ENCODE assay signal across 1 cellular context in genomic region chr2:190379249-190379964, GRCh38.
TF ChIP-seq lines count a peak whose summit lies in the region.

No MANE protein-coding gene starts in this region.

TF ChIP-seq in K562, 482 proteins besides CTCF, POLR2A, EP300 and RAD21 (continued from another document and continues in another):
- TF ChIP-seq ZNF592 (IDR thresholded peaks at IDR 0.05) (no peak), PBX2 (CRISPR knock-in tag; IDR thresholded peaks at IDR 0.05; ENCODE audit: low read depth) (no peak), PBX2 (tag; conservative IDR thresholded peaks at IDR 0.05; ENCODE audit: low read depth) (peak; percentile 63; the same call in 1 of the 2 replicates), CREB3L1 (IDR thresholded peaks at IDR 0.05; ENCODE audit: borderline replicate concordance, low read depth) (no peak), HOXB6 (CRISPR knock-in tag; IDR thresholded peaks at IDR 0.05; ENCODE audit: borderline replicate concordance) (no peak), ZNF165 (CRISPR knock-in tag; IDR thresholded peaks at IDR 0.05; ENCODE audit: borderline replicate concordance) (no peak), NFIC (IDR thresholded peaks at IDR 0.05) (peak; percentile 15; the same call in 1 of the 2 replicates), TEAD4 (IDR thresholded peaks at IDR 0.05; ENCODE audit: low read length) (peak; percentile 80), TEAD4 (CRISPR knock-in tag; IDR thresholded peaks at IDR 0.05; ENCODE audit: borderline replicate concordance) (no peak), JUND (IDR thresholded peaks at IDR 0.05; ENCODE audit: borderline replicate concordance, low read depth, low read length) (0 out of 2 replicates have a peak, but pooled peaks have one; percentile 37), JUND (tag; IDR thresholded peaks at IDR 0.05; ENCODE audit: borderline replicate concordance, low read depth, low read length) (peak; percentile 42; the same call in 1 of the 3 replicates), DPF2 (IDR thresholded peaks at IDR 0.05) (0 out of 2 replicates have a peak, but pooled peaks have one; percentile 48), IFI16 (CRISPR knock-in tag; IDR thresholded peaks at IDR 0.05) (no peak), POLR3A (IDR thresholded peaks at IDR 0.05; ENCODE audit: borderline replicate concordance, extremely low read depth, insufficient read depth, insufficient read length) (no peak), FOSL1 (tag; conservative IDR thresholded peaks at IDR 0.05) (peak; percentile 37; the same call in 1 of the 2 replicates), HDAC1 (IDR thresholded peaks at IDR 0.05) (no peak), TAF7 (tag; IDR thresholded peaks at IDR 0.05) (no peak), RCOR1 (IDR thresholded peaks at IDR 0.05; ENCODE audit: borderline replicate concordance in 1 of 2, low read depth in 2 of 2, low read length in 2 of 2) (peak in 1 of 2 experiments; percentile 77; a peak in 1 of 4 replicates), ZSCAN29 (IDR thresholded peaks at IDR 0.05) (0 out of 2 replicates have a peak, but pooled peaks have one; percentile 32), KAT2B (IDR thresholded peaks at IDR 0.05; ENCODE audit: low read depth, low read length) (no peak), ZSCAN32 (CRISPR knock-in tag; IDR thresholded peaks at IDR 0.05) (no peak), ZBTB9 (CRISPR knock-in tag; IDR thresholded peaks at IDR 0.05) (no peak), ZNF311 (CRISPR knock-in tag; IDR thresholded peaks at IDR 0.05) (no peak), ETS1 (conservative IDR thresholded peaks at IDR 0.05; ENCODE audit: control insufficient read depth, low read depth, low read length) (no peak), SNIP1 (IDR thresholded peaks at IDR 0.05; ENCODE audit: low read depth) (no peak), KLF13 (tag; IDR thresholded peaks at IDR 0.05; ENCODE audit: borderline replicate concordance, low read depth) (no peak), RBM25 (IDR thresholded peaks at IDR 0.05; ENCODE audit: low read depth, low read length, severe bottlenecking) (no peak), JUNB (CRISPR knock-in tag; conservative IDR thresholded peaks at IDR 0.05) (no peak), CREBBP (IDR thresholded peaks at IDR 0.05; ENCODE audit: low read depth, low read length) (no peak), ATF3 (IDR thresholded peaks at IDR 0.05) (peak; percentile 37; the same call in 1 of the 2 replicates), ATF3 (CRISPR knock-in tag; conservative IDR thresholded peaks at IDR 0.05) (no peak), SMARCB1 (IDR thresholded peaks at IDR 0.05; ENCODE audit: insufficient read length, low read depth) (no peak), ZNF398 (CRISPR knock-in tag; IDR thresholded peaks at IDR 0.05) (no peak), ELF2 (CRISPR knock-in tag; IDR thresholded peaks at IDR 0.05) (no peak), CCNT2 (IDR thresholded peaks at IDR 0.05; ENCODE audit: borderline replicate concordance, extremely low read depth, insufficient read length, low read depth, low read length) (peak; percentile 41), CBFA2T3 (IDR thresholded peaks at IDR 0.05) (peak; percentile 80), ATF7 (IDR thresholded peaks at IDR 0.05) (no peak), HNRNPL (IDR thresholded peaks at IDR 0.05; ENCODE audit: low read depth, low read length) (no peak), KHSRP (IDR thresholded peaks at IDR 0.05) (no peak), ZBTB7A (IDR thresholded peaks at IDR 0.05; ENCODE audit: borderline replicate concordance, control insufficient read depth, low read depth, low read length) (no peak), RNF219 (CRISPR knock-in tag; IDR thresholded peaks at IDR 0.05) (no peak), SMARCC2 (IDR thresholded peaks at IDR 0.05; ENCODE audit: low read depth) (no peak; the same call in 1 of the 2 replicates), SETDB1 (IDR thresholded peaks at IDR 0.05; ENCODE audit: low read length) (no peak), MCM3 (IDR thresholded peaks at IDR 0.05) (no peak), MEIS2 (IDR thresholded peaks at IDR 0.05; ENCODE audit: partially characterized antibody) (peak; percentile 86), ZKSCAN1 (IDR thresholded peaks at IDR 0.05; ENCODE audit: low read depth, low read length) (no peak), PREB (CRISPR knock-in tag; IDR thresholded peaks at IDR 0.05) (no peak), SRSF9 (IDR thresholded peaks at IDR 0.05; ENCODE audit: borderline replicate concordance, low read depth, low read length) (no peak), ZNF184 (CRISPR knock-in tag; IDR thresholded peaks at IDR 0.05) (no peak), PPARD (CRISPR knock-in tag; IDR thresholded peaks at IDR 0.05) (no peak), FOXM1 (IDR thresholded peaks at IDR 0.05; ENCODE audit: low read depth) (peak; percentile 33; the same call in 1 of the 2 replicates), FOXM1 (CRISPR knock-in tag; IDR thresholded peaks at IDR 0.05; ENCODE audit: low read depth) (no peak), ZNF766 (CRISPR knock-in tag; conservative IDR thresholded peaks at IDR 0.05) (no peak), ZNF79 (CRISPR knock-in tag; IDR thresholded peaks at IDR 0.05; ENCODE audit: low read depth) (no peak), HNRNPLL (IDR thresholded peaks at IDR 0.05; ENCODE audit: low read depth, low read length, poor library complexity, severe bottlenecking) (peak; percentile 69), L3MBTL2 (IDR thresholded peaks at IDR 0.05) (no peak)
